ENCODE assay signal across 8 cellular contexts in the genomic region with DNA sequence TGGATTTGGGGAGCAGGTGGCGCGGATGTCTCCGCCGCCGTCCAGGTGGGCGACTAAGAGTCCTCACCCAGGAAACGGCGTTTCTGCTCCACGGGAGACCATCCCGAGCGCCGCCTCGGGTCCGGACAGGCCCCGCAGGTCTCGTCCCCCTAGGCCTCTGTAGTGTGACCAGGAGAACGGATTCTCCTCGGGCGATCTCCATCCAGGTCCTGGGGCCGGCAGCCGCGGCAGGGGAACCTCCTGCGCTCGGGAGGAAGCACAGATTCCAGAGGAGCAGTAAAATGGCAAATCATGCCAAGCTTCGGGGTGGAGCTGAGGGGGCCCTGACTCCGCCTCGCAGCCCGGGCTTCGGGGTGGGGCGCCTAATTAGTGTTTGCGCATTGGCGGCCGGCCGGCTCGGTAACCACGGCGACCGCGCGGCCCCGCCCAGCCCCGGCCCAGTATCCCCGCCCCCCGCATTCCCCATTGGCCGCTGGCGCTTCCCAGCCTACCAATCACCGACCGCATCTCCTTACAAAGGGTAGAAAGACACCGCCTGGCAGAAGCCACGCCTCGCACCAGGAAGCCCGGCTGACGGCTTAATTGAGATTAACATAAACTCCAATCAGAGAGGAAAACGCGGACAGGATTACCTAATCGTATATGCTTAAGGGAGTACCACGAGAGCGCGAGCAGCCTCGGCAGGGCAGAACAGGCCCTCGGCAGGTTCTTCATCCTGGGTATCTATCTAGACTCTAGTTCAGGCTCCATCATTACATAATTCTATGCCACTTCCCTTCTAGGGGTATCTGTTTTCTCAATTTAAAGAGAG.
A peak's percentile ranks its signal among the peaks of the same experiment; 100 is the strongest.
DNase-seq lines count a peak whose midpoint lies in the region; ATAC-seq and TF ChIP-seq lines count a peak whose summit lies in the region.

No MANE protein-coding gene starts in this region.

- H3K4me3 ChIP-seq in left ventricle myocardium inferior, result peak overlapping the region; percentile 98
- peak overlapping the region; percentile 86 for H3K4me3 ChIP-seq in upper lobe of right lung

- intact Hi-C loops in left ventricle myocardium inferior (cut with micrococcal nuclease) (loop anchor here (10.0 kb wide), 1 partner anchor 55 kb away; no protein-coding TSS in a partner anchor), posterior vena cava (cut with DNase I) (loop anchor here in 1 of 2 donors (10.0 kb wide), 1 partner anchor 55 kb away; no protein-coding TSS in a partner anchor), upper lobe of right lung (cut with DNase I) (no loop called here)

- peaks cover 46% of the 10 kb centered on the region for H3K4me1 ChIP-seq in left ventricle myocardium inferior
- H3K4me1 ChIP-seq in upper lobe of right lung, result peaks cover 14% of the 10 kb centered on the region

- H3K27ac ChIP-seq in angular gyrus (ENCODE audit: low read depth, low read length), result peak overlapping the region; percentile 93
- peak overlapping the region; percentile 99 for H3K27ac ChIP-seq in left ventricle myocardium inferior (replicated peaks)
- H3K27ac ChIP-seq in upper lobe of right lung, result peak overlapping the region; percentile 96

- no peaks in the 10 kb centered on the region for H3K36me3 Mint-ChIP-seq in T-helper 17 cell (ENCODE audit: low read depth)

- DNase-seq in NCI-H1694 treated with DMSO at 0.1 percent for 48 hours (lab: John Stamatoyannopoulos, UW), result peak; percentile 95
- peak; percentile 88 to 95 (median 94) for DNase-seq in T-helper 17 cell
- peak; percentile 96 for DNase-seq in left ventricle myocardium inferior
- DNase-seq in posterior vena cava (ENCODE audit: low spot score), result peak; percentile 98
- peak; percentile 96 for DNase-seq in upper lobe of right lung

- H3K4me3 Mint-ChIP-seq in T-helper 17 cell, result peak overlapping the region; percentile 96

- no peaks in the 10 kb centered on the region for H3K36me3 ChIP-seq in left ventricle myocardium inferior
- no peaks in the 10 kb centered on the region for H3K36me3 ChIP-seq in upper lobe of right lung

- TF ChIP-seq CTCF in left ventricle myocardium inferior (IDR thresholded peaks at IDR 0.05; ENCODE audit: borderline replicate concordance), result no peak
- TF ChIP-seq CTCF in upper lobe of right lung (IDR thresholded peaks at IDR 0.05), result no peak

- H3K9me3 ChIP-seq in T-helper 17 cell (ENCODE audit: control insufficient read depth, low read length, poor library complexity, severe bottlenecking) (no peaks in the 10 kb centered on the region), left ventricle myocardium inferior (replicated peaks) (no peaks in the 10 kb centered on the region), upper lobe of right lung (no peaks in the 10 kb centered on the region)

- peak; percentile 98 for ATAC-seq in GM18498 (IDR thresholded peaks at IDR 0.05; ENCODE audit: unreplicated experiment)
- ATAC-seq in HG02885 (IDR thresholded peaks at IDR 0.05; ENCODE audit: poor library complexity, unreplicated experiment), result peak; percentile 95
- ATAC-seq in T-helper 17 cell, result peak; percentile 95
- ATAC-seq in upper lobe of right lung, result peak; percentile 96

- peak overlapping the region; percentile 94 for H3K27ac Mint-ChIP-seq in T-helper 17 cell

- H3K27me3 ChIP-seq in left ventricle myocardium inferior (ENCODE audit: low read depth) (no peaks in the 10 kb centered on the region), upper lobe of right lung (no peaks in the 10 kb centered on the region)

- H3K27me3 Mint-ChIP-seq in T-helper 17 cell, result no peaks in the 10 kb centered on the region

- H3K4me1 Mint-ChIP-seq in T-helper 17 cell, result peaks cover 14% of the 10 kb centered on the region

Comparison
In these comparisons a context has a peak if more than half of its experiments do, and no peak if none do; other contexts are left out.
1. Peak in every context shown above with its lines: DNase-seq, ATAC-seq, H3K4me3 ChIP-seq and H3K27ac ChIP-seq.